In genomic region chr6:142265476-142265875, GRCh38 we compare ENCODE assay signal across 1 cellular context.
TF ChIP-seq lines count a peak whose summit lies in the region.

No MANE protein-coding gene starts in this region.

TF ChIP-seq in HepG2, 621 proteins besides CTCF, POLR2A, EP300 and RAD21 (continued from another document and continues in another):
- TF ChIP-seq, protein P1, sequence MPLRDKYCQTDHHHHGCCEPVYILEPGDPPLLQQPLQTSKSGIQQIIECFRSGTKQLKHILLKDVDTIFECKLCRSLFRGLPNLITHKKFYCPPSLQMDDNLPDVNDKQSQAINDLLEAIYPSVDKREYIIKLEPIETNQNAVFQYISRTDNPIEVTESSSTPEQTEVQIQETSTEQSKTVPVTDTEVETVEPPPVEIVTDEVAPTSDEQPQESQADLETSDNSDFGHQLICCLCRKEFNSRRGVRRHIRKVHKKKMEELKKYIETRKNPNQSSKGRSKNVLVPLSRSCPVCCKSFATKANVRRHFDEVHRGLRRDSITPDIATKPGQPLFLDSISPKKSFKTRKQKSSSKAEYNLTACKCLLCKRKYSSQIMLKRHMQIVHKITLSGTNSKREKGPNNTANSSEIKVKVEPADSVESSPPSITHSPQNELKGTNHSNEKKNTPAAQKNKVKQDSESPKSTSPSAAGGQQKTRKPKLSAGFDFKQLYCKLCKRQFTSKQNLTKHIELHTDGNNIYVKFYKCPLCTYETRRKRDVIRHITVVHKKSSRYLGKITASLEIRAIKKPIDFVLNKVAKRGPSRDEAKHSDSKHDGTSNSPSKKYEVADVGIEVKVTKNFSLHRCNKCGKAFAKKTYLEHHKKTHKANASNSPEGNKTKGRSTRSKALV (CRISPR knock-in tag; IDR thresholded peaks at IDR 0.05): no peak
- TF ChIP-seq, protein P2, sequence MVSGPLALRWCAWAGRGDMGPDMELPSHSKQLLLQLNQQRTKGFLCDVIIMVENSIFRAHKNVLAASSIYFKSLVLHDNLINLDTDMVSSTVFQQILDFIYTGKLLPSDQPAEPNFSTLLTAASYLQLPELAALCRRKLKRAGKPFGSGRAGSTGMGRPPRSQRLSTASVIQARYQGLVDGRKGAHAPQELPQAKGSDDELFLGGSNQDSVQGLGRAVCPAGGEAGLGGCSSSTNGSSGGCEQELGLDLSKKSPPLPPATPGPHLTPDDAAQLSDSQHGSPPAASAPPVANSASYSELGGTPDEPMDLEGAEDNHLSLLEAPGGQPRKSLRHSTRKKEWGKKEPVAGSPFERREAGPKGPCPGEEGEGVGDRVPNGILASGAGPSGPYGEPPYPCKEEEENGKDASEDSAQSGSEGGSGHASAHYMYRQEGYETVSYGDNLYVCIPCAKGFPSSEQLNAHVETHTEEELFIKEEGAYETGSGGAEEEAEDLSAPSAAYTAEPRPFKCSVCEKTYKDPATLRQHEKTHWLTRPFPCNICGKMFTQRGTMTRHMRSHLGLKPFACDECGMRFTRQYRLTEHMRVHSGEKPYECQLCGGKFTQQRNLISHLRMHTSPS (CRISPR knock-in tag; IDR thresholded peaks at IDR 0.05; ENCODE audit: low read depth): no peak
- no peak for TF ChIP-seq ZNF724P (CRISPR knock-in tag; IDR thresholded peaks at IDR 0.05; ENCODE audit: borderline replicate concordance)
- TF ChIP-seq ZNF205 (CRISPR knock-in tag; IDR thresholded peaks at IDR 0.05): peak; percentile 55; the same call in 1 of the 2 replicates
- TF ChIP-seq HOXA3 (CRISPR knock-in tag; IDR thresholded peaks at IDR 0.05): no peak
- TF ChIP-seq ZNF652 (CRISPR knock-in tag; IDR thresholded peaks at IDR 0.05; ENCODE audit: borderline replicate concordance, low read depth): peak; percentile 75; the same call in 1 of the 2 replicates
- TF ChIP-seq ZSCAN12 (CRISPR knock-in tag; IDR thresholded peaks at IDR 0.05): no peak
- TF ChIP-seq, protein P3, sequence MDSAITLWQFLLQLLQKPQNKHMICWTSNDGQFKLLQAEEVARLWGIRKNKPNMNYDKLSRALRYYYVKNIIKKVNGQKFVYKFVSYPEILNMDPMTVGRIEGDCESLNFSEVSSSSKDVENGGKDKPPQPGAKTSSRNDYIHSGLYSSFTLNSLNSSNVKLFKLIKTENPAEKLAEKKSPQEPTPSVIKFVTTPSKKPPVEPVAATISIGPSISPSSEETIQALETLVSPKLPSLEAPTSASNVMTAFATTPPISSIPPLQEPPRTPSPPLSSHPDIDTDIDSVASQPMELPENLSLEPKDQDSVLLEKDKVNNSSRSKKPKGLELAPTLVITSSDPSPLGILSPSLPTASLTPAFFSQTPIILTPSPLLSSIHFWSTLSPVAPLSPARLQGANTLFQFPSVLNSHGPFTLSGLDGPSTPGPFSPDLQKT (CRISPR knock-in tag; IDR thresholded peaks at IDR 0.05; ENCODE audit: borderline replicate concordance): no peak
- peak; percentile 60; the same call in 1 of the 2 replicates for TF ChIP-seq NR2C2 (CRISPR knock-in tag; IDR thresholded peaks at IDR 0.05; ENCODE audit: borderline replicate concordance)
- no peak for TF ChIP-seq SMARCC2 (IDR thresholded peaks at IDR 0.05)
- TF ChIP-seq NBN (conservative IDR thresholded peaks at IDR 0.05): no peak
- TF ChIP-seq ZNF256 (CRISPR knock-in tag; conservative IDR thresholded peaks at IDR 0.05): no peak
- no peak for TF ChIP-seq SATB2 (CRISPR knock-in tag; IDR thresholded peaks at IDR 0.05)
- TF ChIP-seq KLF9 (CRISPR knock-in tag; IDR thresholded peaks at IDR 0.05; ENCODE audit: low read depth): no peak
- no peak for TF ChIP-seq CBFB (CRISPR knock-in tag; IDR thresholded peaks at IDR 0.05)
- TF ChIP-seq, protein P4, sequence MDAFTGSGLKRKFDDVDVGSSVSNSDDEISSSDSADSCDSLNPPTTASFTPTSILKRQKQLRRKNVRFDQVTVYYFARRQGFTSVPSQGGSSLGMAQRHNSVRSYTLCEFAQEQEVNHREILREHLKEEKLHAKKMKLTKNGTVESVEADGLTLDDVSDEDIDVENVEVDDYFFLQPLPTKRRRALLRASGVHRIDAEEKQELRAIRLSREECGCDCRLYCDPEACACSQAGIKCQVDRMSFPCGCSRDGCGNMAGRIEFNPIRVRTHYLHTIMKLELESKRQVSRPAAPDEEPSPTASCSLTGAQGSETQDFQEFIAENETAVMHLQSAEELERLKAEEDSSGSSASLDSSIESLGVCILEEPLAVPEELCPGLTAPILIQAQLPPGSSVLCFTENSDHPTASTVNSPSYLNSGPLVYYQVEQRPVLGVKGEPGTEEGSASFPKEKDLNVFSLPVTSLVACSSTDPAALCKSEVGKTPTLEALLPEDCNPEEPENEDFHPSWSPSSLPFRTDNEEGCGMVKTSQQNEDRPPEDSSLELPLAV (CRISPR knock-in tag; conservative IDR thresholded peaks at IDR 0.05; ENCODE audit: low read depth): no peak
- no peak for TF ChIP-seq SMAD9 (CRISPR knock-in tag; IDR thresholded peaks at IDR 0.05)
- TF ChIP-seq CC2D1A (CRISPR knock-in tag; IDR thresholded peaks at IDR 0.05): no peak
- no peak for TF ChIP-seq ZNF446 (CRISPR knock-in tag; IDR thresholded peaks at IDR 0.05)
- peak; percentile 7; the same call in 1 of the 2 replicates for TF ChIP-seq ZMYM3 (CRISPR knock-in tag; IDR thresholded peaks at IDR 0.05)
- TF ChIP-seq STAT5B (CRISPR knock-in tag; IDR thresholded peaks at IDR 0.05): 0 out of 2 replicates have a peak, but pooled peaks have one; percentile 78
- TF ChIP-seq SAP130 (CRISPR knock-in tag; IDR thresholded peaks at IDR 0.05; ENCODE audit: low read depth): peak; percentile 90
- TF ChIP-seq ZNF674 (CRISPR knock-in tag; IDR thresholded peaks at IDR 0.05; ENCODE audit: low read depth): no peak
- peak; percentile 97 for TF ChIP-seq RARA (CRISPR knock-in tag; IDR thresholded peaks at IDR 0.05)
- TF ChIP-seq ZNF780A (CRISPR knock-in tag; IDR thresholded peaks at IDR 0.05): no peak
- TF ChIP-seq, protein P5, sequence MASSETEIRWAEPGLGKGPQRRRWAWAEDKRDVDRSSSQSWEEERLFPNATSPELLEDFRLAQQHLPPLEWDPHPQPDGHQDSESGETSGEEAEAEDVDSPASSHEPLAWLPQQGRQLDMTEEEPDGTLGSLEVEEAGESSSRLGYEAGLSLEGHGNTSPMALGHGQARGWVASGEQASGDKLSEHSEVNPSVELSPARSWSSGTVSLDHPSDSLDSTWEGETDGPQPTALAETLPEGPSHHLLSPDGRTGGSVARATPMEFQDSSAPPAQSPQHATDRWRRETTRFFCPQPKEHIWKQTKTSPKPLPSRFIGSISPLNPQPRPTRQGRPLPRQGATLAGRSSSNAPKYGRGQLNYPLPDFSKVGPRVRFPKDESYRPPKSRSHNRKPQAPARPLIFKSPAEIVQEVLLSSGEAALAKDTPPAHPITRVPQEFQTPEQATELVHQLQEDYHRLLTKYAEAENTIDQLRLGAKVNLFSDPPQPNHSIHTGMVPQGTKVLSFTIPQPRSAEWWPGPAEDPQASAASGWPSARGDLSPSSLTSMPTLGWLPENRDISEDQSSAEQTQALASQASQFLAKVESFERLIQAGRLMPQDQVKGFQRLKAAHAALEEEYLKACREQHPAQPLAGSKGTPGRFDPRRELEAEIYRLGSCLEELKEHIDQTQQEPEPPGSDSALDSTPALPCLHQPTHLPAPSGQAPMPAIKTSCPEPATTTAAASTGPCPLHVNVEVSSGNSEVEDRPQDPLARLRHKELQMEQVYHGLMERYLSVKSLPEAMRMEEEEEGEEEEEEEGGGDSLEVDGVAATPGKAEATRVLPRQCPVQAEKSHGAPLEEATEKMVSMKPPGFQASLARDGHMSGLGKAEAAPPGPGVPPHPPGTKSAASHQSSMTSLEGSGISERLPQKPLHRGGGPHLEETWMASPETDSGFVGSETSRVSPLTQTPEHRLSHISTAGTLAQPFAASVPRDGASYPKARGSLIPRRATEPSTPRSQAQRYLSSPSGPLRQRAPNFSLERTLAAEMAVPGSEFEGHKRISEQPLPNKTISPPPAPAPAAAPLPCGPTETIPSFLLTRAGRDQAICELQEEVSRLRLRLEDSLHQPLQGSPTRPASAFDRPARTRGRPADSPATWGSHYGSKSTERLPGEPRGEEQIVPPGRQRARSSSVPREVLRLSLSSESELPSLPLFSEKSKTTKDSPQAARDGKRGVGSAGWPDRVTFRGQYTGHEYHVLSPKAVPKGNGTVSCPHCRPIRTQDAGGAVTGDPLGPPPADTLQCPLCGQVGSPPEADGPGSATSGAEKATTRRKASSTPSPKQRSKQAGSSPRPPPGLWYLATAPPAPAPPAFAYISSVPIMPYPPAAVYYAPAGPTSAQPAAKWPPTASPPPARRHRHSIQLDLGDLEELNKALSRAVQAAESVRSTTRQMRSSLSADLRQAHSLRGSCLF (CRISPR knock-in tag; IDR thresholded peaks at IDR 0.05; ENCODE audit: borderline replicate concordance): no peak
- no peak for TF ChIP-seq ARNT2 (CRISPR knock-in tag; IDR thresholded peaks at IDR 0.05; ENCODE audit: low read depth)
- peak; percentile 46; the same call in 1 of the 2 replicates for TF ChIP-seq SMYD3 (CRISPR knock-in tag; IDR thresholded peaks at IDR 0.05)
- TF ChIP-seq THAP7 (CRISPR knock-in tag; IDR thresholded peaks at IDR 0.05): no peak
- peak; percentile 97 for TF ChIP-seq SIX4 (CRISPR knock-in tag; IDR thresholded peaks at IDR 0.05)
- peak; percentile 65 for TF ChIP-seq THAP11 (CRISPR knock-in tag; IDR thresholded peaks at IDR 0.05)
- TF ChIP-seq TFDP1 (CRISPR knock-in tag; IDR thresholded peaks at IDR 0.05; ENCODE audit: borderline replicate concordance): no peak
- TF ChIP-seq, protein P6, sequence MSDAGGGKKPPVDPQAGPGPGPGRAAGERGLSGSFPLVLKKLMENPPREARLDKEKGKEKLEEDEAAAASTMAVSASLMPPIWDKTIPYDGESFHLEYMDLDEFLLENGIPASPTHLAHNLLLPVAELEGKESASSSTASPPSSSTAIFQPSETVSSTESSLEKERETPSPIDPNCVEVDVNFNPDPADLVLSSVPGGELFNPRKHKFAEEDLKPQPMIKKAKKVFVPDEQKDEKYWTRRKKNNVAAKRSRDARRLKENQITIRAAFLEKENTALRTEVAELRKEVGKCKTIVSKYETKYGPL (CRISPR knock-in tag; IDR thresholded peaks at IDR 0.05): no peak
- no peak for TF ChIP-seq ZNF460 (CRISPR knock-in tag; IDR thresholded peaks at IDR 0.05; ENCODE audit: borderline replicate concordance)
- no peak for TF ChIP-seq NRL (CRISPR knock-in tag; IDR thresholded peaks at IDR 0.05; ENCODE audit: borderline replicate concordance)
- no peak for TF ChIP-seq ZNF143 (CRISPR knock-in tag; IDR thresholded peaks at IDR 0.05)
- TF ChIP-seq, protein P7, sequence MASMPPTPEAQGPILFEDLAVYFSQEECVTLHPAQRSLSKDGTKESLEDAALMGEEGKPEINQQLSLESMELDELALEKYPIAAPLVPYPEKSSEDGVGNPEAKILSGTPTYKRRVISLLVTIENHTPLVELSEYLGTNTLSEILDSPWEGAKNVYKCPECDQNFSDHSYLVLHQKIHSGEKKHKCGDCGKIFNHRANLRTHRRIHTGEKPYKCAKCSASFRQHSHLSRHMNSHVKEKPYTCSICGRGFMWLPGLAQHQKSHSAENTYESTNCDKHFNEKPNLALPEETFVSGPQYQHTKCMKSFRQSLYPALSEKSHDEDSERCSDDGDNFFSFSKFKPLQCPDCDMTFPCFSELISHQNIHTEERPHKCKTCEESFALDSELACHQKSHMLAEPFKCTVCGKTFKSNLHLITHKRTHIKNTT (CRISPR knock-in tag; IDR thresholded peaks at IDR 0.05): no peak
- no peak for TF ChIP-seq TRIM22 (IDR thresholded peaks at IDR 0.05)
- TF ChIP-seq, protein P8, sequence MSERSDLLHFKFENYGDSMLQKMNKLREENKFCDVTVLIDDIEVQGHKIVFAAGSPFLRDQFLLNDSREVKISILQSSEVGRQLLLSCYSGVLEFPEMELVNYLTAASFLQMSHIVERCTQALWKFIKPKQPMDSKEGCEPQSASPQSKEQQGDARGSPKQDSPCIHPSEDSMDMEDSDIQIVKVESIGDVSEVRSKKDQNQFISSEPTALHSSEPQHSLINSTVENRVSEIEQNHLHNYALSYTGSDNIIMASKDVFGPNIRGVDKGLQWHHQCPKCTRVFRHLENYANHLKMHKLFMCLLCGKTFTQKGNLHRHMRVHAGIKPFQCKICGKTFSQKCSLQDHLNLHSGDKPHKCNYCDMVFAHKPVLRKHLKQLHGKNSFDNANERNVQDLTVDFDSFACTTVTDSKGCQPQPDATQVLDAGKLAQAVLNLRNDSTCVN (CRISPR knock-in tag; IDR thresholded peaks at IDR 0.05; ENCODE audit: borderline replicate concordance): no peak
- peak; percentile 57 for TF ChIP-seq KDM1A (CRISPR knock-in tag; IDR thresholded peaks at IDR 0.05)
- TF ChIP-seq ZNF782 (CRISPR knock-in tag; IDR thresholded peaks at IDR 0.05; ENCODE audit: borderline replicate concordance): no peak
- no peak for TF ChIP-seq ZNF224 (CRISPR knock-in tag; IDR thresholded peaks at IDR 0.05)
- TF ChIP-seq ZNF331 (CRISPR knock-in tag; IDR thresholded peaks at IDR 0.05): peak; percentile 89
- TF ChIP-seq KLF16 (CRISPR knock-in tag; IDR thresholded peaks at IDR 0.05): peak in 1 of 2 experiments; percentile 71; a peak in 1 of 4 replicates
- TF ChIP-seq RXRB (CRISPR knock-in tag; IDR thresholded peaks at IDR 0.05; ENCODE audit: borderline replicate concordance): peak; percentile 95
- no peak for TF ChIP-seq SRSF9 (IDR thresholded peaks at IDR 0.05; ENCODE audit: borderline replicate concordance, insufficient read depth, low read depth, low read length, poor library complexity, severe bottlenecking)
- TF ChIP-seq ZNF12 (CRISPR knock-in tag; IDR thresholded peaks at IDR 0.05): no peak
- TF ChIP-seq ZNF343 (CRISPR knock-in tag; IDR thresholded peaks at IDR 0.05): no peak
